1 cellular context compared by ENCODE assay signal in the genomic region with DNA sequence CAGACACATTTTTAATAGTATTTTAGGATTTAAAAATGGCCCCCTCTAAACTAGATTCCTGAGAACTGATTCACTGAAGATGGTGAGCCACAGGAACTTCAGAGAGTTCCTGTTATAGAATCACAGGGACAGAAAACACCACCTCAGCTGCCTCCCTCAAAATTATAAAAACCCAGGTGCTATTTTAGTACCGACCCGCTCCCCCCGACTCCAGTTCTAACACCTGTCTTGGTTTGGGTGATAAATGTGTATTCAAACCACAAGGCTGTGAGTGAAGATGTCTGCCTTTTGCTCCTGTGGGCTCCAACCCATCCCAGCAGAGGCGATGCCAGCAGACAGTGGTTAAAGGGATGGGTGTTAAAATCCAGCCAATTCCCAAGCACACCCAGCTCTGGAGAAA.
TF ChIP-seq lines count a peak whose summit lies in the region.

No MANE protein-coding gene starts in this region.

TF ChIP-seq in GM12878, 131 proteins besides CTCF, POLR2A, EP300 and RAD21 (continued from another document):
- TF ChIP-seq, protein P1, sequence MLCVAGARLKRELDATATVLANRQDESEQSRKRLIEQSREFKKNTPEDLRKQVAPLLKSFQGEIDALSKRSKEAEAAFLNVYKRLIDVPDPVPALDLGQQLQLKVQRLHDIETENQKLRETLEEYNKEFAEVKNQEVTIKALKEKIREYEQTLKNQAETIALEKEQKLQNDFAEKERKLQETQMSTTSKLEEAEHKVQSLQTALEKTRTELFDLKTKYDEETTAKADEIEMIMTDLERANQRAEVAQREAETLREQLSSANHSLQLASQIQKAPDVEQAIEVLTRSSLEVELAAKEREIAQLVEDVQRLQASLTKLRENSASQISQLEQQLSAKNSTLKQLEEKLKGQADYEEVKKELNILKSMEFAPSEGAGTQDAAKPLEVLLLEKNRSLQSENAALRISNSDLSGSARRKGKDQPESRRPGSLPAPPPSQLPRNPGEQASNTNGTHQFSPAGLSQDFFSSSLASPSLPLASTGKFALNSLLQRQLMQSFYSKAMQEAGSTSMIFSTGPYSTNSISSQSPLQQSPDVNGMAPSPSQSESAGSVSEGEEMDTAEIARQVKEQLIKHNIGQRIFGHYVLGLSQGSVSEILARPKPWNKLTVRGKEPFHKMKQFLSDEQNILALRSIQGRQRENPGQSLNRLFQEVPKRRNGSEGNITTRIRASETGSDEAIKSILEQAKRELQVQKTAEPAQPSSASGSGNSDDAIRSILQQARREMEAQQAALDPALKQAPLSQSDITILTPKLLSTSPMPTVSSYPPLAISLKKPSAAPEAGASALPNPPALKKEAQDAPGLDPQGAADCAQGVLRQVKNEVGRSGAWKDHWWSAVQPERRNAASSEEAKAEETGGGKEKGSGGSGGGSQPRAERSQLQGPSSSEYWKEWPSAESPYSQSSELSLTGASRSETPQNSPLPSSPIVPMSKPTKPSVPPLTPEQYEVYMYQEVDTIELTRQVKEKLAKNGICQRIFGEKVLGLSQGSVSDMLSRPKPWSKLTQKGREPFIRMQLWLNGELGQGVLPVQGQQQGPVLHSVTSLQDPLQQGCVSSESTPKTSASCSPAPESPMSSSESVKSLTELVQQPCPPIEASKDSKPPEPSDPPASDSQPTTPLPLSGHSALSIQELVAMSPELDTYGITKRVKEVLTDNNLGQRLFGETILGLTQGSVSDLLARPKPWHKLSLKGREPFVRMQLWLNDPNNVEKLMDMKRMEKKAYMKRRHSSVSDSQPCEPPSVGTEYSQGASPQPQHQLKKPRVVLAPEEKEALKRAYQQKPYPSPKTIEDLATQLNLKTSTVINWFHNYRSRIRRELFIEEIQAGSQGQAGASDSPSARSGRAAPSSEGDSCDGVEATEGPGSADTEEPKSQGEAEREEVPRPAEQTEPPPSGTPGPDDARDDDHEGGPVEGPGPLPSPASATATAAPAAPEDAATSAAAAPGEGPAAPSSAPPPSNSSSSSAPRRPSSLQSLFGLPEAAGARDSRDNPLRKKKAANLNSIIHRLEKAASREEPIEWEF (IDR thresholded peaks at IDR 0.05; ENCODE audit: insufficient replicate concordance, low read depth, low read length) = no peak
- TF ChIP-seq PAX5 (IDR thresholded peaks at IDR 0.05; ENCODE audit: borderline replicate concordance, low read depth, low read length) (0 out of 2 replicates have a peak, but pooled peaks have one; percentile 15), CBX5 (IDR thresholded peaks at IDR 0.05; ENCODE audit: low read depth) (no peak), STAT1 (conservative IDR thresholded peaks at IDR 0.05) (no peak), KLF5 (IDR thresholded peaks at IDR 0.05; ENCODE audit: partially characterized antibody) (no peak), NR2C2 (IDR thresholded peaks at IDR 0.05; ENCODE audit: borderline replicate concordance, control insufficient read depth, insufficient read length, low read depth) (no peak), STAT3 (IDR thresholded peaks at IDR 0.05; ENCODE audit: low read depth, low read length) (no peak), BACH1 (IDR thresholded peaks at IDR 0.05; ENCODE audit: borderline replicate concordance) (no peak), MEF2B (IDR thresholded peaks at IDR 0.05; ENCODE audit: partially characterized antibody, poor library complexity, severe bottlenecking) (peak; percentile 82), ZBED1 (IDR thresholded peaks at IDR 0.05; ENCODE audit: borderline replicate concordance) (no peak), MEF2A (IDR thresholded peaks at IDR 0.05; ENCODE audit: insufficient read depth, low read depth, low read length) (peak; percentile 82), SMAD1 (IDR thresholded peaks at IDR 0.05; ENCODE audit: low read depth, partially characterized antibody) (no peak), GABPA (IDR thresholded peaks at IDR 0.05; ENCODE audit: low read depth) (no peak), CBFB (IDR thresholded peaks at IDR 0.05; ENCODE audit: low read depth) (no peak), HDAC2 (IDR thresholded peaks at IDR 0.05) (no peak), EED (IDR thresholded peaks at IDR 0.05; ENCODE audit: low read depth) (no peak), POLR2AphosphoS2 (IDR thresholded peaks at IDR 0.05; ENCODE audit: low read depth, low read length) (no peak), SP1 (IDR thresholded peaks at IDR 0.05; ENCODE audit: low read depth, low read length) (no peak), EZH2 (IDR thresholded peaks at IDR 0.05; ENCODE audit: borderline replicate concordance, control insufficient read depth, low read depth, low read length) (no peak)
- TF ChIP-seq, protein P2, sequence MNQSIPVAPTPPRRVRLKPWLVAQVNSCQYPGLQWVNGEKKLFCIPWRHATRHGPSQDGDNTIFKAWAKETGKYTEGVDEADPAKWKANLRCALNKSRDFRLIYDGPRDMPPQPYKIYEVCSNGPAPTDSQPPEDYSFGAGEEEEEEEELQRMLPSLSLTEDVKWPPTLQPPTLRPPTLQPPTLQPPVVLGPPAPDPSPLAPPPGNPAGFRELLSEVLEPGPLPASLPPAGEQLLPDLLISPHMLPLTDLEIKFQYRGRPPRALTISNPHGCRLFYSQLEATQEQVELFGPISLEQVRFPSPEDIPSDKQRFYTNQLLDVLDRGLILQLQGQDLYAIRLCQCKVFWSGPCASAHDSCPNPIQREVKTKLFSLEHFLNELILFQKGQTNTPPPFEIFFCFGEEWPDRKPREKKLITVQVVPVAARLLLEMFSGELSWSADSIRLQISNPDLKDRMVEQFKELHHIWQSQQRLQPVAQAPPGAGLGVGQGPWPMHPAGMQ (IDR thresholded peaks at IDR 0.05; ENCODE audit: borderline replicate concordance) = no peak
- TF ChIP-seq, protein P3, sequence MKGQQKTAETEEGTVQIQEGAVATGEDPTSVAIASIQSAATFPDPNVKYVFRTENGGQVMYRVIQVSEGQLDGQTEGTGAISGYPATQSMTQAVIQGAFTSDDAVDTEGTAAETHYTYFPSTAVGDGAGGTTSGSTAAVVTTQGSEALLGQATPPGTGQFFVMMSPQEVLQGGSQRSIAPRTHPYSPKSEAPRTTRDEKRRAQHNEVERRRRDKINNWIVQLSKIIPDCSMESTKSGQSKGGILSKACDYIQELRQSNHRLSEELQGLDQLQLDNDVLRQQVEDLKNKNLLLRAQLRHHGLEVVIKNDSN (IDR thresholded peaks at IDR 0.05; ENCODE audit: borderline replicate concordance, extremely low read length, insufficient read depth, low read depth, low read length) = no peak
- TF ChIP-seq, protein P4, sequence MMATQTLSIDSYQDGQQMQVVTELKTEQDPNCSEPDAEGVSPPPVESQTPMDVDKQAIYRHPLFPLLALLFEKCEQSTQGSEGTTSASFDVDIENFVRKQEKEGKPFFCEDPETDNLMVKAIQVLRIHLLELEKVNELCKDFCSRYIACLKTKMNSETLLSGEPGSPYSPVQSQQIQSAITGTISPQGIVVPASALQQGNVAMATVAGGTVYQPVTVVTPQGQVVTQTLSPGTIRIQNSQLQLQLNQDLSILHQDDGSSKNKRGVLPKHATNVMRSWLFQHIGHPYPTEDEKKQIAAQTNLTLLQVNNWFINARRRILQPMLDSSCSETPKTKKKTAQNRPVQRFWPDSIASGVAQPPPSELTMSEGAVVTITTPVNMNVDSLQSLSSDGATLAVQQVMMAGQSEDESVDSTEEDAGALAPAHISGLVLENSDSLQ (IDR thresholded peaks at IDR 0.05) = peak; percentile 54; the same call in 1 of the 2 replicates
